8 cellular contexts compared by ENCODE assay signal in the genomic region with DNA sequence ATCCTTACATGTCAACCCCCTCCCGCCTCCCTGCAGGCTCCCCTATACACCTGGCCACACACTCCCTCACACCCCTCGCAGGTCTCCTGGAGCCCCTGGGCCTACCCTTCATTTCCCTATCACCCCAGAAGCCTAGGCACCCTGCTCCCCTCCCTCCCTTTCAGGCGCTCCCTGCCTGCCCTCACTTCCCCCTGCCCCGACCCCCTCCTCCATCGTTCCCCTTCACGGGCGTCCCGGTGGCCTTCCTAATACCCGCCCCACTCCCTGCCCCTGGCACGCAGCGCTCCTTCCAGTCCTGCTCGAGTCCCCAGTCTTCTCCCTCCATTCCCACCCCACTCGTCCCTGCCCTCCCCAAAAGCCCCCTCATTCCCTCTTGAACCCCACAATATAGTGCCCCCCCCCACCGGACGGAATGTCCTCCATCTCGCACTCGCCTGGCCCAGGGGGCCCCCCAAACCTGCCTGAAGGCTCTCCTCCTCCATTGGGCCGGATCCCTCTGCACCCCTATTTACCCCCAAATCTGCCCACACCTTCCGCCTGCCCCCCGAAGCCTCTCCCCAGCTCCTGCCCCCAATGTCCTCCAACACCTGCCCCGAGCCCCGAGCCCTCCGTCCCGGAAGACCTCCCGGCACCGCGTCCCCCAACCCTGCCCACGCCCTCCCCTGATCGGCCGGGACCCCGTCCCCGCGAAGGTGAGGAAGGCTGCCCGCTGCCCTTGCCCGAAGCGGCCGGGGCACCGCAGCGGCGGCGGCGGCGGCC. TPM values are rescaled to one million over a fixed set of nuclear protein-coding genes. Genes with fewer than 3 reads are reported as not detected.
DNase-seq lines count a peak whose midpoint lies in the region; ATAC-seq and TF ChIP-seq lines count a peak whose summit lies in the region.

No MANE protein-coding gene starts in this region.

- H3K36me3 Mint-ChIP-seq in CD14-positive monocyte (no peaks in the 10 kb centered on the region), T-cell (no peaks in the 10 kb centered on the region), naive B cell (no peaks in the 10 kb centered on the region)

- CTCF ChIA-PET in HCT116 (lab: Charles Lee) = no interaction called here
- CTCF ChIA-PET in T-cell (lab: Charles Lee) = no interaction called here

- peak; percentile 45 for DNase-seq in CD14-positive monocyte (ENCODE audit: low spot score)
- no peak for DNase-seq in HCT116 (ENCODE audit: low read depth, low spot score)
- DNase-seq in T-cell = peak in 9 of 34 experiments; percentile 1 to 15 (median 3)
- peak; percentile 15 for DNase-seq in naive B cell
- no peak for DNase-seq in NK-92 treated with Interleukin-12 subunit alpha and Interleukin-12 subunit beta, amount 100 ng/mL, for 24 hours (lab: John Stamatoyannopoulos, UW)
- no peak for DNase-seq in AG20443 (ENCODE audit: low spot score)

- H3K4me2 ChIP-seq in HCT116 (ENCODE audit: low read length) = peak overlapping the region; percentile 87

- H3K27me3 ChIP-seq in HCT116 (ENCODE audit: insufficient read depth, low read length) = no peaks in the 10 kb centered on the region
- H3K27me3 ChIP-seq in ectodermal cell (ENCODE audit: control insufficient read depth, insufficient read depth, low read length, poor library complexity, severe bottlenecking) = peaks cover 21% of the 10 kb centered on the region

- peaks cover 10 to 27% (median 18%) of the 10 kb centered on the region in 3 donors for H3K27me3 Mint-ChIP-seq in CD14-positive monocyte (ENCODE audit: low read depth in 3 of 3)
- H3K27me3 Mint-ChIP-seq in T-cell = no peaks in the 10 kb centered on the region
- no peaks in the 10 kb centered on the region for H3K27me3 Mint-ChIP-seq in naive B cell

- H2AFZ ChIP-seq in HCT116 (ENCODE audit: low read depth, low read length, poor library complexity, severe bottlenecking) = no peak overlapping the region

- intact Hi-C loops in CD14-positive monocyte (cut with micrococcal nuclease) = loop anchor here in 1 of 2 donors (5.0 kb wide), 1 partner anchor 75 kb away; no protein-coding TSS in a partner anchor
- intact Hi-C loops in HCT116 (cut with micrococcal nuclease) = no loop called here

- 1% methylated on average over 43 of the region's 43 CpGs for WGBS in ectodermal cell, 2 experiments

- TF ChIP-seq CTCF in CD14-positive monocyte (IDR thresholded peaks at IDR 0.05) (no peak), HCT116 (IDR thresholded peaks at IDR 0.05 in 2 of 3, conservative IDR thresholded peaks at IDR 0.05 in 1 of 3; ENCODE audit: borderline replicate concordance in 1 of 3, insufficient read depth in 1 of 3, low read depth in 2 of 3, low read length in 2 of 3) (no peak)

- no peaks in the 10 kb centered on the region for H3K9me3 ChIP-seq in HCT116 (ENCODE audit: control insufficient read depth in 1 of 2, insufficient read depth in 1 of 2, low read depth in 1 of 2, low read length in 2 of 2)
- H3K9me3 ChIP-seq in ectodermal cell (ENCODE audit: control insufficient read depth, low read length) = no peaks in the 10 kb centered on the region

- no peak for TF ChIP-seq RAD21 in HCT116 (IDR thresholded peaks at IDR 0.05; ENCODE audit: low read depth)

- RAD21 ChIA-PET in HCT116 (lab: Charles Lee; ENCODE audit: low non-redundant PET in 1 of 2, low total read pairs in 2 of 2, uncharacterized antibody in 2 of 2, unreplicated experiment in 2 of 2) = no interaction called here

- H3K36me3 ChIP-seq in HCT116 (ENCODE audit: control insufficient read depth in 1 of 2, insufficient read depth in 2 of 2, low read length in 2 of 2) = no peaks in the 10 kb centered on the region
- no peaks in the 10 kb centered on the region for H3K36me3 ChIP-seq in ectodermal cell (ENCODE audit: control insufficient read depth, insufficient read depth, low read length)

- POLR2A ChIA-PET in HCT116 (lab: Charles Lee) = no interaction called here
- POLR2A ChIA-PET in T-cell (lab: Charles Lee) = interaction anchor here in 1 of 2 donors (0.7 kb wide), 1 partner anchor 8 kb away, joined by 6 read pairs; no protein-coding TSS in a partner anchor

- peak overlapping the region; percentile 77 for H3K9ac ChIP-seq in HCT116 (ENCODE audit: low read length)

- H3K79me2 ChIP-seq in HCT116 (ENCODE audit: insufficient read depth, low read length) = peaks cover 51% of the 10 kb centered on the region

- H3K4me1 Mint-ChIP-seq in CD14-positive monocyte (peaks cover 15% of the 10 kb centered on the region), T-cell (peaks cover 43 to 49% (median 48%) of the 10 kb centered on the region in 3 donors), naive B cell (peaks cover 51 to 60% (median 59%) of the 10 kb centered on the region in 3 donors)

- H3K4me3 Mint-ChIP-seq in CD14-positive monocyte (peak overlapping the region; percentile 77 to 81), T-cell (peak overlapping the region; percentile 74 to 91 (median 81)), naive B cell (peak overlapping the region; percentile 88 to 98 (median 95))

- TF ChIP-seq POLR2A in HCT116 (IDR thresholded peaks at IDR 0.05; ENCODE audit: borderline replicate concordance, extremely low read depth, insufficient read depth, insufficient read length) = no peak

- H3K27ac Mint-ChIP-seq in CD14-positive monocyte (peak overlapping the region in 2 of 7 donors; percentile 26 to 74), T-cell (no peak overlapping the region), naive B cell (peak overlapping the region; percentile 86 to 97 (median 94))

- H3K9me2 ChIP-seq in HCT116 (ENCODE audit: insufficient read depth) = no peaks in the 10 kb centered on the region

- H3K27ac ChIP-seq in HCT116 (ENCODE audit: low read depth, low read length) (peak overlapping the region; percentile 66; the same call in 1 of the 2 replicates), ectodermal cell (ENCODE audit: insufficient read depth, low read depth, low read length, poor library complexity, severe bottlenecking) (no peak overlapping the region)

- H3K4me1 ChIP-seq in HCT116 (ENCODE audit: control insufficient read depth in 1 of 2, insufficient read depth in 2 of 2, low read length in 2 of 2) (peaks cover 9 to 20% of the 10 kb centered on the region in 2 experiments; a peak in 2 of 4 replicates), ectodermal cell (ENCODE audit: control insufficient read depth, insufficient read depth, low read length) (peaks cover 16% of the 10 kb centered on the region)

- H3K9me3 Mint-ChIP-seq in CD14-positive monocyte = peaks cover 0 to 6% (median 0%) of the 10 kb centered on the region in 7 donors
- no peaks in the 10 kb centered on the region for H3K9me3 Mint-ChIP-seq in T-cell
- no peaks in the 10 kb centered on the region for H3K9me3 Mint-ChIP-seq in naive B cell

- H3K4me3 ChIP-seq in HCT116 (replicated peaks in 1 of 2; ENCODE audit: low read depth in 1 of 2, low read length in 2 of 2) (peak overlapping the region; percentile 82 to 86), ectodermal cell (ENCODE audit: insufficient read depth, low read depth, low read length) (peak overlapping the region; percentile 79)

- no TSS peak for BruUV-seq in HCT116 (replicated peaks; lab: Mats Ljungman, UMichigan)

- ATAC-seq in HCT116 (no peak; the same call in 1 of the 2 replicates), T-cell (replicated peaks in 1 of 4) (peak in 1 of 4 experiments; percentile 1), naive B cell (ENCODE audit: low read depth in 2 of 2) (no peak)
- no peak for ATAC-seq in activated CD4-positive, CD25-positive, alpha-beta regulatory T cell treated with anti-CD3 and anti-CD28 coated beads, Interleukin-2, amount 50 U/mL, for 24 hours

- peaks cover 1% of the 10 kb centered on the region; the same call in 1 of the 2 replicates for H4K20me1 ChIP-seq in HCT116 (ENCODE audit: insufficient read depth)

TF ChIP-seq in HCT116, 20 proteins besides CTCF, POLR2A, EP300 and RAD21:
- TF ChIP-seq SRF (IDR thresholded peaks at IDR 0.05; ENCODE audit: low read depth) = no peak
- no peak for TF ChIP-seq CBX3 (IDR thresholded peaks at IDR 0.05; ENCODE audit: low read depth)
- TF ChIP-seq JUND (IDR thresholded peaks at IDR 0.05) = no peak
- no peak for TF ChIP-seq EZH2phosphoT487 (IDR thresholded peaks at IDR 0.05; ENCODE audit: borderline replicate concordance)
- TF ChIP-seq, protein P1, sequence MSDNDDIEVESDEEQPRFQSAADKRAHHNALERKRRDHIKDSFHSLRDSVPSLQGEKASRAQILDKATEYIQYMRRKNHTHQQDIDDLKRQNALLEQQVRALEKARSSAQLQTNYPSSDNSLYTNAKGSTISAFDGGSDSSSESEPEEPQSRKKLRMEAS (IDR thresholded peaks at IDR 0.05) = no peak
- TF ChIP-seq ATF3 (IDR thresholded peaks at IDR 0.05) = no peak
- no peak for TF ChIP-seq EGR1 (IDR thresholded peaks at IDR 0.05; ENCODE audit: low read depth)
- TF ChIP-seq, protein P2, sequence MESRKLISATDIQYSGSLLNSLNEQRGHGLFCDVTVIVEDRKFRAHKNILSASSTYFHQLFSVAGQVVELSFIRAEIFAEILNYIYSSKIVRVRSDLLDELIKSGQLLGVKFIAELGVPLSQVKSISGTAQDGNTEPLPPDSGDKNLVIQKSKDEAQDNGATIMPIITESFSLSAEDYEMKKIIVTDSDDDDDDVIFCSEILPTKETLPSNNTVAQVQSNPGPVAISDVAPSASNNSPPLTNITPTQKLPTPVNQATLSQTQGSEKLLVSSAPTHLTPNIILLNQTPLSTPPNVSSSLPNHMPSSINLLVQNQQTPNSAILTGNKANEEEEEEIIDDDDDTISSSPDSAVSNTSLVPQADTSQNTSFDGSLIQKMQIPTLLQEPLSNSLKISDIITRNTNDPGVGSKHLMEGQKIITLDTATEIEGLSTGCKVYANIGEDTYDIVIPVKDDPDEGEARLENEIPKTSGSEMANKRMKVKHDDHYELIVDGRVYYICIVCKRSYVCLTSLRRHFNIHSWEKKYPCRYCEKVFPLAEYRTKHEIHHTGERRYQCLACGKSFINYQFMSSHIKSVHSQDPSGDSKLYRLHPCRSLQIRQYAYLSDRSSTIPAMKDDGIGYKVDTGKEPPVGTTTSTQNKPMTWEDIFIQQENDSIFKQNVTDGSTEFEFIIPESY (IDR thresholded peaks at IDR 0.05; ENCODE audit: extremely low read depth, insufficient replicate concordance, low read length) = no peak

RNA-seq across cellular contexts. Expression of gene STRBP, which starts 0.7 kb away (rescaled TPM):
- polyA plus RNA-seq in CD14-positive monocyte = 1 to 10 TPM; 1.9 TPM
- total RNA-seq in HCT116 (2021; ENCODE audit: unreplicated experiment) = 30.4 TPM
- polyA plus RNA-seq in HCT116 (2012) = 14.0 and 19.5 TPM in 2 replicates
- 10 to 100 TPM; 18.6 to 26.9 (median 20.0) TPM for total RNA-seq in T-cell
- polyA plus RNA-seq in ectodermal cell (2013, experiment 1 of 4) = 64.0 TPM
- 62.6 TPM for polyA plus RNA-seq in ectodermal cell (2013, experiment 2 of 4)
- 51.2 TPM for polyA plus RNA-seq in ectodermal cell (2013, experiment 3 of 4)
- polyA plus RNA-seq in ectodermal cell (2013, experiment 4 of 4) = 52.3 TPM
- polyA plus RNA-seq in naive B cell (ENCODE audit: low read depth in 6 of 6) = 100 to 1,000 TPM; 126 to 197 (median 155) TPM

Comparison
In these comparisons a context has a peak if more than half of its experiments do, and no peak if none do; other contexts are left out.
1. DNase-seq: peak in CD14-positive monocyte (single experiment) and naive B cell (single experiment); none in HCT116 (single experiment), NK-92 treated with Interleukin-12 subunit alpha and Interleukin-12 subunit beta, amount 100 ng/mL, for 24 hours (single experiment) and AG20443 (single experiment).
2. H3K27ac Mint-ChIP-seq: peak in naive B cell (6 of 6); none in T-cell (0 of 2).
3. Peak in every context shown above with its lines, with median percentiles within 50 percentile points of each other: H3K4me3 Mint-ChIP-seq.